9 cellular contexts compared by ENCODE assay signal in the genomic region with DNA sequence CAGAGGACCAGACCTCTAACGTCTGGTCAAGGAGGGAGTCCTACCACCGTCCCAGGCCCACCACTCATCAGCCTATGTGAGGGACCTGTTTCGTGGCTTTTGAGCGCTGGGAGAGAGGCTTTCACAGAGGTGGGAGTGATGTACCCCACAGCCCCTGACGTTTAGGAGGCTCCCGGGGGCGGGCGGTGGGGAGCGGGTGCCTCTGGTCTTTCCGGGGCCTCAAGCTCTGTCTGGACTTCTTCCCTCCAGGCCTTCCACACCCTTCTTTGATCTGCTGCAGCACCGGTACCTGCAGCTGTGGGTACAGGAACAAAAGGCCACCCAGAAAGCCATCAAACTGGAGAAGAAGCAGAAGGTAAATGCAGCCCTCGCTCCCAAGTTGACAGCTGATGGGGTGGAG. TPM values are rescaled to one million over a fixed set of nuclear protein-coding genes. Genes with fewer than 3 reads are reported as not detected.
"Had no signal": no experiment of that assay in that cellular context is flagged by ENCODE, and none has a peak within 500 bp of the region (broad histone marks: within the 10 kb centered on the region; RNA-seq: fewer than 3 reads in every experiment).

No MANE protein-coding gene starts in this region.

- H3K4me3 Mint-ChIP-seq: GM23338, HFFc6, IgD-negative memory B cell had no signal

- H3K36me3 ChIP-seq: HAP-1 had no signal

- DNase-seq: H7, HFFc6 had no signal

- H3K27ac Mint-ChIP-seq: GM23338, HFFc6, IgD-negative memory B cell had no signal

- H3K4me2 ChIP-seq: GM23338 had no signal

- H3K27ac ChIP-seq: HL-60 had no signal

- H3K4me1 Mint-ChIP-seq: IgD-negative memory B cell had no signal

- H3K36me3 Mint-ChIP-seq: IgD-negative memory B cell had no signal

- H3K4me3 ChIP-seq: GM23338, HAP-1 had no signal

- FAIRE-seq: HepG2 had no signal

- H2AFZ ChIP-seq: GM23338 had no signal

RNA-seq across cellular contexts. Expression of gene BARHL1, which starts 45.1 kb away (rescaled TPM):
- total RNA-seq: GM23338, H4, H7, HepG2, HFFc6, HT1080 had no signal
- polyA plus RNA-seq: GM23338, HepG2, IgD-negative memory B cell had no signal
